ENCODE assay signal across 1 cellular context in the genomic region with DNA sequence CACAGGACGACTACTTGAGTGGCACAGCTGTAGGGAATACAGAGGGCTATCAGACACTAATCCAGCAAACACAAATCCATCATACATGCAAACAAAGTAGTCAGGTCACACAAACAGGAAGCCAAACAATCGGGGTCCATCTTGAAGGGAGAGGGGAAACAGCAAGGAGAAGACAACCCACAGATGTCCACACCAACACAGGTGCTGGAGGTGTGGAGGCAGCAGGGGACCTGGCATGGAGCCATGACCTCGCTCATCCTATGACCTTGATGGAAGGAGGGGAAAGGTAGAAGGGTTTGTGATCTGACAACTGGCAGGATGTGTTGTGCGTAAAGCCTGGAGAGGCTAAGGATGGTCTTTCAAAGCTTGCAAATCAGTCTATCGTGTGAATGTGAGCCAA.
TF ChIP-seq lines count a peak whose summit lies in the region.

No MANE protein-coding gene starts in this region.

TF ChIP-seq in GM12878, 131 proteins besides CTCF, POLR2A, EP300 and RAD21:
- TF ChIP-seq, protein P1, sequence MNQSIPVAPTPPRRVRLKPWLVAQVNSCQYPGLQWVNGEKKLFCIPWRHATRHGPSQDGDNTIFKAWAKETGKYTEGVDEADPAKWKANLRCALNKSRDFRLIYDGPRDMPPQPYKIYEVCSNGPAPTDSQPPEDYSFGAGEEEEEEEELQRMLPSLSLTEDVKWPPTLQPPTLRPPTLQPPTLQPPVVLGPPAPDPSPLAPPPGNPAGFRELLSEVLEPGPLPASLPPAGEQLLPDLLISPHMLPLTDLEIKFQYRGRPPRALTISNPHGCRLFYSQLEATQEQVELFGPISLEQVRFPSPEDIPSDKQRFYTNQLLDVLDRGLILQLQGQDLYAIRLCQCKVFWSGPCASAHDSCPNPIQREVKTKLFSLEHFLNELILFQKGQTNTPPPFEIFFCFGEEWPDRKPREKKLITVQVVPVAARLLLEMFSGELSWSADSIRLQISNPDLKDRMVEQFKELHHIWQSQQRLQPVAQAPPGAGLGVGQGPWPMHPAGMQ (IDR thresholded peaks at IDR 0.05; ENCODE audit: borderline replicate concordance), result no peak
- TF ChIP-seq SP1 (IDR thresholded peaks at IDR 0.05; ENCODE audit: low read depth, low read length), result no peak
- no peak for TF ChIP-seq TARDBP (IDR thresholded peaks at IDR 0.05; ENCODE audit: borderline replicate concordance)
- no peak for TF ChIP-seq PKNOX1 (IDR thresholded peaks at IDR 0.05)
- TF ChIP-seq NRF1 (conservative IDR thresholded peaks at IDR 0.05; ENCODE audit: low read depth, low read length), result no peak
- TF ChIP-seq, protein P2, sequence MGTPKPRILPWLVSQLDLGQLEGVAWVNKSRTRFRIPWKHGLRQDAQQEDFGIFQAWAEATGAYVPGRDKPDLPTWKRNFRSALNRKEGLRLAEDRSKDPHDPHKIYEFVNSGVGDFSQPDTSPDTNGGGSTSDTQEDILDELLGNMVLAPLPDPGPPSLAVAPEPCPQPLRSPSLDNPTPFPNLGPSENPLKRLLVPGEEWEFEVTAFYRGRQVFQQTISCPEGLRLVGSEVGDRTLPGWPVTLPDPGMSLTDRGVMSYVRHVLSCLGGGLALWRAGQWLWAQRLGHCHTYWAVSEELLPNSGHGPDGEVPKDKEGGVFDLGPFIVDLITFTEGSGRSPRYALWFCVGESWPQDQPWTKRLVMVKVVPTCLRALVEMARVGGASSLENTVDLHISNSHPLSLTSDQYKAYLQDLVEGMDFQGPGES (IDR thresholded peaks at IDR 0.05), result no peak
- no peak for TF ChIP-seq IKZF1 (conservative IDR thresholded peaks at IDR 0.05)
- no peak for TF ChIP-seq RB1 (IDR thresholded peaks at IDR 0.05; ENCODE audit: borderline replicate concordance)
- TF ChIP-seq SMAD1 (IDR thresholded peaks at IDR 0.05; ENCODE audit: low read depth, partially characterized antibody), result no peak
- TF ChIP-seq TBL1XR1 (IDR thresholded peaks at IDR 0.05; ENCODE audit: low read depth, low read length), result no peak
TF ChIP-seq in GM12878: peak in this region for 0.
